1 cellular context compared by ENCODE assay signal in genomic region chr17:65562206-65562531, GRCh38.
TF ChIP-seq lines count a peak whose summit lies in the region.

No MANE protein-coding gene starts in this region.

TF ChIP-seq in HepG2, 621 proteins besides CTCF, POLR2A, EP300 and RAD21 (continued from another document and continues in another):
- TF ChIP-seq SALL1 (CRISPR knock-in tag; IDR thresholded peaks at IDR 0.05): no peak
- TF ChIP-seq ZNF362 (CRISPR knock-in tag; IDR thresholded peaks at IDR 0.05; ENCODE audit: borderline replicate concordance): no peak; the same call in 1 of the 2 replicates
- TF ChIP-seq NCOR1 (IDR thresholded peaks at IDR 0.05; ENCODE audit: borderline replicate concordance, low read length): 0 out of 2 replicates have a peak, but pooled peaks have one; percentile 11
- TF ChIP-seq NR2F2 (IDR thresholded peaks at IDR 0.05; ENCODE audit: borderline replicate concordance, low read depth): no peak
- no peak for TF ChIP-seq ZNF382 (CRISPR knock-in tag; IDR thresholded peaks at IDR 0.05; ENCODE audit: borderline replicate concordance)
- no peak for TF ChIP-seq FLYWCH1 (CRISPR knock-in tag; IDR thresholded peaks at IDR 0.05)
- no peak; the same call in 1 of the 2 replicates for TF ChIP-seq RARA (CRISPR knock-in tag; IDR thresholded peaks at IDR 0.05)
- no peak for TF ChIP-seq IRF2 (CRISPR knock-in tag; IDR thresholded peaks at IDR 0.05)
- no peak for TF ChIP-seq NAIF1 (CRISPR knock-in tag; IDR thresholded peaks at IDR 0.05; ENCODE audit: borderline replicate concordance)
- TF ChIP-seq GATAD1 (CRISPR knock-in tag; IDR thresholded peaks at IDR 0.05): no peak
- TF ChIP-seq ZNF124 (CRISPR knock-in tag; IDR thresholded peaks at IDR 0.05): 0 out of 2 replicates have a peak, but pooled peaks have one; percentile 0
- 0 out of 2 replicates have a peak, but pooled peaks have one; percentile 17 for TF ChIP-seq SALL2 (CRISPR knock-in tag; IDR thresholded peaks at IDR 0.05)
- no peak for TF ChIP-seq HNRNPL (IDR thresholded peaks at IDR 0.05; ENCODE audit: low read depth, low read length)
- TF ChIP-seq SATB2 (CRISPR knock-in tag; IDR thresholded peaks at IDR 0.05): no peak
- no peak for TF ChIP-seq RCOR2 (CRISPR knock-in tag; IDR thresholded peaks at IDR 0.05)
- no peak for TF ChIP-seq ZNF749 (CRISPR knock-in tag; IDR thresholded peaks at IDR 0.05; ENCODE audit: borderline replicate concordance)
- no peak for TF ChIP-seq AGO1 (IDR thresholded peaks at IDR 0.05; ENCODE audit: low read depth, low read length, poor library complexity, severe bottlenecking)
- TF ChIP-seq BRCA1 (CRISPR knock-in tag; IDR thresholded peaks at IDR 0.05): no peak
- no peak for TF ChIP-seq KLF11 (CRISPR knock-in tag; IDR thresholded peaks at IDR 0.05)
- TF ChIP-seq MXI1 (IDR thresholded peaks at IDR 0.05; ENCODE audit: borderline replicate concordance, low read depth, low read length): no peak; the same call in 2 of the 3 replicates
- no peak for TF ChIP-seq ZSCAN31 (CRISPR knock-in tag; IDR thresholded peaks at IDR 0.05; ENCODE audit: low read depth)
- no peak for TF ChIP-seq SNAPC4 (CRISPR knock-in tag; IDR thresholded peaks at IDR 0.05)
- no peak for TF ChIP-seq BHLHE40 (IDR thresholded peaks at IDR 0.05; ENCODE audit: low read length)
- peak; percentile 70; the same call in 1 of the 2 replicates for TF ChIP-seq BCL3 (CRISPR knock-in tag; IDR thresholded peaks at IDR 0.05)
- 0 out of 2 replicates have a peak, but pooled peaks have one; percentile 4 for TF ChIP-seq ZBTB4 (CRISPR knock-in tag; IDR thresholded peaks at IDR 0.05; ENCODE audit: borderline replicate concordance)
- TF ChIP-seq GMEB2 (CRISPR knock-in tag; IDR thresholded peaks at IDR 0.05; ENCODE audit: low read depth): no peak
- TF ChIP-seq GATA4 (IDR thresholded peaks at IDR 0.05; ENCODE audit: borderline replicate concordance, low read depth): no peak
- no peak for TF ChIP-seq ZNF580 (CRISPR knock-in tag; IDR thresholded peaks at IDR 0.05; ENCODE audit: borderline replicate concordance, low read depth)
- 0 out of 2 replicates have a peak, but pooled peaks have one; percentile 28 for TF ChIP-seq SP140L (CRISPR knock-in tag; IDR thresholded peaks at IDR 0.05; ENCODE audit: borderline replicate concordance)
- no peak for TF ChIP-seq ZNF276 (CRISPR knock-in tag; IDR thresholded peaks at IDR 0.05; ENCODE audit: low read depth)
- no peak; the same call in 1 of the 2 replicates for TF ChIP-seq ZNF790 (CRISPR knock-in tag; IDR thresholded peaks at IDR 0.05; ENCODE audit: borderline replicate concordance)
- TF ChIP-seq ZSCAN25 (CRISPR knock-in tag; IDR thresholded peaks at IDR 0.05): no peak
- no peak for TF ChIP-seq KDM5A (IDR thresholded peaks at IDR 0.05; ENCODE audit: borderline replicate concordance, low read length)
- no peak for TF ChIP-seq ZNF672 (CRISPR knock-in tag; IDR thresholded peaks at IDR 0.05)
- 0 out of 2 replicates have a peak, but pooled peaks have one; percentile 11 for TF ChIP-seq WIZ (CRISPR knock-in tag; IDR thresholded peaks at IDR 0.05)
- TF ChIP-seq KMT2A (CRISPR knock-in tag; IDR thresholded peaks at IDR 0.05): no peak
- no peak for TF ChIP-seq STAT5B (CRISPR knock-in tag; IDR thresholded peaks at IDR 0.05)
- TF ChIP-seq ZSCAN22 (CRISPR knock-in tag; IDR thresholded peaks at IDR 0.05): no peak
- TF ChIP-seq MEF2D (CRISPR knock-in tag; IDR thresholded peaks at IDR 0.05): no peak
- no peak for TF ChIP-seq ZNF512B (CRISPR knock-in tag; IDR thresholded peaks at IDR 0.05; ENCODE audit: borderline replicate concordance)
- TF ChIP-seq MNT (IDR thresholded peaks at IDR 0.05): no peak
- TF ChIP-seq ATF7-NPFF (CRISPR knock-in tag; IDR thresholded peaks at IDR 0.05; ENCODE audit: low read depth): no peak
- TF ChIP-seq NR2C2 (CRISPR knock-in tag; IDR thresholded peaks at IDR 0.05; ENCODE audit: borderline replicate concordance): no peak
- TF ChIP-seq ASH2L (IDR thresholded peaks at IDR 0.05; ENCODE audit: insufficient read length, low read depth, low read length): peak; percentile 12
- peak; percentile 49; the same call in 1 of the 2 replicates for TF ChIP-seq ZBTB7B (CRISPR knock-in tag; IDR thresholded peaks at IDR 0.05)
- no peak; the same call in 1 of the 2 replicates for TF ChIP-seq PPARG (CRISPR knock-in tag; conservative IDR thresholded peaks at IDR 0.05)
- peak; percentile 45; the same call in 1 of the 2 replicates for TF ChIP-seq ZBTB20 (CRISPR knock-in tag; IDR thresholded peaks at IDR 0.05; ENCODE audit: borderline replicate concordance, low read depth)
